ENCODE assay signal across 8 cellular contexts in the genomic region with DNA sequence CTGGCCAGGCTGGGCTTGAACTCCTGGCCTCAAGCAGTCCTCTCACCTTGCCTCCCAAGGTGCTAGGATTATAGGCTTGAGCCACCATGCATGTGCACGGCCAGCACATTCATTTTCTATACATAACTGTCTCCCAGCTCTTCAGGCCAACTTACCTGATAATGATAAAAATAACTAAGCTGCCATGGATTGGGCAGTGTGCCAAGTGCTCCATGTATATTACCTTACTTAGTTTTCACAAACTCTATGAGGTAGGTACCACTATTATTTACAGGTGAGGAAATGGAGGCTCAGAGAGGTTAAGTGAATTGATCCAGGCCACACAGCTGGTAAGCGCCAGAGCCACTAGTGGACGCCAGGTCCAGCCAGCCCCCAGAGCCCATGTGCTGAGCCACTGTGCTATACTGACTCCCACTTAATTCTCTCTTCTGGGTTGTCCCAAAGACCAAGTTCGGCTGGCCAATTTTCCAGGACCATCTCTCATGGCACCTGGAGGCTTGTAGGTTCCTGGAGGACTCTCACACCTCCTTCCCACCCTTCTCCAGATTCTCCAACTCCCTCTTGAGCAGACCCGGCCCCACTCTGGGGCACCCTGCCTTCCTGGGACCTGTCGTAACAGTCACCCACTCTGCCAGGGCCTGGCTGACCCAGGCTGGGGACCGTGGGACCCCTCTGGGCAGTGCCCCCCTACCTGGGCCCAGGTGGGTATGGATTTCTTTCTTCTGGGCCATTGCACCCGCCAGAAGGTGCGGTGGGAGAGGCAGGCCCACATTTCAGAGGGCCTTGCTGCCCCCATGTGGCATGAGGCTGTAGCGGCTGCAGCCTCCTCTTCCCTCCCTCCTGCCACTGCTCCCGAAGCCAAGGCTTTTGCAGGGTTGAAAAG. TPM values are rescaled to one million over a fixed set of nuclear protein-coding genes. Genes with fewer than 3 reads are reported as not detected.
DNase-seq lines count a peak whose midpoint lies in the region; ATAC-seq, FAIRE-seq and TF ChIP-seq lines count a peak whose summit lies in the region.

No MANE protein-coding gene starts in this region.

- H3K27ac Mint-ChIP-seq in activated T-helper 17 cell treated with anti-CD3 and anti-CD28 coated beads, Interleukin-2, amount 50 U/mL, for 72 hours, result no peak overlapping the region

- H3K9ac ChIP-seq in KMS-11, result no peak overlapping the region

- H3K36me3 ChIP-seq in KMS-11 (ENCODE audit: insufficient read depth), result no peaks in the 10 kb centered on the region
- H3K36me3 ChIP-seq in osteoblast (ENCODE audit: insufficient read depth, low read length), result no peaks in the 10 kb centered on the region

- H4K20me1 ChIP-seq in KMS-11 (ENCODE audit: insufficient read depth), result no peaks in the 10 kb centered on the region
- no peaks in the 10 kb centered on the region for H4K20me1 ChIP-seq in osteoblast (ENCODE audit: insufficient read depth, low read length)

- H3K27ac ChIP-seq in KMS-11, result no peak overlapping the region
- no peak overlapping the region for H3K27ac ChIP-seq in osteoblast (ENCODE audit: low read depth, low read length)

- TF ChIP-seq CTCF in KMS-11 (conservative IDR thresholded peaks at IDR 0.05; ENCODE audit: low read depth, low read length), result peak; percentile 81
- TF ChIP-seq CTCF in osteoblast (IDR thresholded peaks at IDR 0.05; ENCODE audit: extremely low read depth, low read depth, low read length), result peak; percentile 89

- no peaks in the 10 kb centered on the region for H3K9me3 ChIP-seq in osteoblast (ENCODE audit: low read depth, low read length)

- in situ Hi-C loops in G401 (cut with HindIII; ENCODE audit: low sequenced_read_pairs), result no loop called here

- ATAC-seq in activated T-helper 17 cell treated with anti-CD3 and anti-CD28 coated beads, Interleukin-2, amount 50 U/mL, for 72 hours (replicated peaks), result peak; percentile 71

- no peaks in the 10 kb centered on the region for H3K27me3 Mint-ChIP-seq in activated T-helper 17 cell treated with anti-CD3 and anti-CD28 coated beads, Interleukin-2, amount 50 U/mL, for 72 hours

- no peaks in the 10 kb centered on the region for H3K36me3 Mint-ChIP-seq in activated T-helper 17 cell treated with anti-CD3 and anti-CD28 coated beads, Interleukin-2, amount 50 U/mL, for 72 hours (ENCODE audit: low read depth)

- H3K4me3 ChIP-seq in KMS-11 (IDR thresholded peaks at IDR 0.05; ENCODE audit: insufficient read depth, low read depth, low read length), result no peak overlapping the region
- H3K4me3 ChIP-seq in osteoblast (ENCODE audit: insufficient read depth, low read length), result no peak overlapping the region

- FAIRE-seq in RCC 7860 (lab: Jason Lieb, UNC) (no peak), urothelium cell line (lab: Jason Lieb, UNC) (peak; percentile 40)

- no peaks in the 10 kb centered on the region for H3K79me2 ChIP-seq in KMS-11 (ENCODE audit: insufficient read depth, low read depth)
- no peaks in the 10 kb centered on the region for H3K79me2 ChIP-seq in osteoblast (ENCODE audit: insufficient read depth, low read length)

- H3K4me3 Mint-ChIP-seq in activated T-helper 17 cell treated with anti-CD3 and anti-CD28 coated beads, Interleukin-2, amount 50 U/mL, for 72 hours, result no peak overlapping the region

- no peaks in the 10 kb centered on the region for H3K4me1 ChIP-seq in KMS-11 (ENCODE audit: low read depth, poor library complexity, severe bottlenecking)
- H3K4me1 ChIP-seq in osteoblast (ENCODE audit: insufficient read depth, low read length), result peaks cover 12% of the 10 kb centered on the region

- H2AFZ ChIP-seq in KMS-11 (ENCODE audit: low read depth) (no peak overlapping the region), osteoblast (ENCODE audit: low read length) (no peak overlapping the region)

- H3K4me1 Mint-ChIP-seq in activated T-helper 17 cell treated with anti-CD3 and anti-CD28 coated beads, Interleukin-2, amount 50 U/mL, for 72 hours, result peaks cover 4% of the 10 kb centered on the region

- H3K9me3 Mint-ChIP-seq in activated T-helper 17 cell treated with anti-CD3 and anti-CD28 coated beads, Interleukin-2, amount 50 U/mL, for 72 hours, result no peaks in the 10 kb centered on the region

- H3K4me2 ChIP-seq in KMS-11 (no peak overlapping the region), osteoblast (ENCODE audit: insufficient read depth, low read length) (no peak overlapping the region)

- DNase-seq in G401 (ENCODE audit: low spot score), result peak; percentile 89
- DNase-seq in RCC 7860 (ENCODE audit: low spot score), result peak; percentile 9
- DNase-seq in fibroblast of the conjunctiva (ENCODE audit: low read depth), result peak; percentile 35
- DNase-seq in osteoblast (ENCODE audit: insufficient read length, low spot score, missing footprints), result peak; percentile 97
- peak; percentile 86 for DNase-seq in urothelium cell line (ENCODE audit: low spot score)
- no peak for DNase-seq in MV-4-11 (lab: John Stamatoyannopoulos, UW)

- H3K27me3 ChIP-seq in KMS-11 (ENCODE audit: insufficient read depth, low read depth) (no peaks in the 10 kb centered on the region; the same call in 1 of the 2 replicates), osteoblast (ENCODE audit: insufficient read depth, low read length) (peaks cover 4% of the 10 kb centered on the region)

RNA-seq across cellular contexts. Expression of gene CIPC, which starts 30.2 kb away (rescaled TPM):
- 30.5 and 32.2 TPM in 2 replicates for total RNA-seq in G401 (2014; rRNA removed; shearing (Covaris generic))
- total RNA-seq in activated T-helper 17 cell treated with anti-CD3 and anti-CD28 coated beads, Interleukin-2, amount 50 U/mL, for 72 hours, result 10 to 100 TPM in 1 of 2 donors, 1 to 10 TPM in 1; 8.5 to 11.8 TPM
- 15.9 and 16.6 TPM in 2 replicates for total RNA-seq in osteoblast

RNA-seq across cellular contexts. Expression of gene IRF2BPL, which starts 39.4 kb away (rescaled TPM):
- 57.2 and 59.4 TPM in 2 replicates for total RNA-seq in G401 (2014; rRNA removed; shearing (Covaris generic))
- total RNA-seq in activated T-helper 17 cell treated with anti-CD3 and anti-CD28 coated beads, Interleukin-2, amount 50 U/mL, for 72 hours, result 10 to 100 TPM; 14.2 to 25.5 TPM
- 19.4 and 26.4 TPM in 2 replicates for total RNA-seq in osteoblast
